Comparison of ENCODE assay signal across 1 cellular context in the genomic region with DNA sequence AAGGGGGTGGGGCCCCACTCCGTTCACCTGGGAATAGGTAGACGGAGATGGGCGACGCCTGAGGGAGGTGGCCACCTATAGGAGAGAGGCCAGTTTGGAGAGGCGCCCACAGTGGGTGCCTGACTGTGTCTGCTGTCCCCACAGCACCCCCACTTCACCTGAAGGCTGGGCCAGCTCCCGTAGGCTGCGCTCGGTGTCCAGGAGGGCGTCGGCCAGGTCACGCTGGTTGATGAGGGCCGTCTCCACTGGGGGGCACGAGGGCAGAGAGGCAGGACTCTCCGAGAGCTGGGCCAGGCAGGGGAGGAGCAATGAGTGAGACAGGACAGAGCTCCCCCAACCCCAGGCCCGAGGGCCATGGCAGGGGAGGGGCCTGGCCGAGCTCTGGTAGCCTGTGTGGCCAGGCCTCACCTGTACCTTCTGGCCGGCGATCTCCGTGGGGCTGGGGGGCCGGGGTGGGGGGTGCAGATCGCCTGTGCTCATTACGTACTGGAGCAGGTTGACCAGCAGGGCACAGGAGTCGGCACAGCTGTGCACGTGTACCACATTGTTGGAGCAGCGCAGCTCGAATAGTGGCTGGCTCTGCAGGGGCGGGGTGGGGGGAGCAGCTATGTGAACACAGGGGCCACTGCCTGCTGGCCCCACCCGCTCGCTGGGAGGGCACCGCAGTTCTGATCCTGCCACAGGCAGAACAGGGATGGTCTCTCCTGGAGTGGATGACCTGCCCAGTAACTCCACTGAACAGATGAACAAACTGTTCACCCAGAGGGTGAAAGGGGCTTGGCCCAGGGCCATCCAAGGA.
A peak's percentile ranks its signal among the peaks of the same experiment; 100 is the strongest.
TF ChIP-seq lines count a peak whose summit lies in the region.

No MANE protein-coding gene starts in this region.

TF ChIP-seq in HepG2, 621 proteins besides CTCF, POLR2A, EP300 and RAD21:
- no peak for TF ChIP-seq U2AF2 (IDR thresholded peaks at IDR 0.05; ENCODE audit: low read depth, low read length)
- no peak for TF ChIP-seq PTBP1 (IDR thresholded peaks at IDR 0.05; ENCODE audit: low read depth, low read length, poor library complexity, severe bottlenecking)
- TF ChIP-seq, protein P1, sequence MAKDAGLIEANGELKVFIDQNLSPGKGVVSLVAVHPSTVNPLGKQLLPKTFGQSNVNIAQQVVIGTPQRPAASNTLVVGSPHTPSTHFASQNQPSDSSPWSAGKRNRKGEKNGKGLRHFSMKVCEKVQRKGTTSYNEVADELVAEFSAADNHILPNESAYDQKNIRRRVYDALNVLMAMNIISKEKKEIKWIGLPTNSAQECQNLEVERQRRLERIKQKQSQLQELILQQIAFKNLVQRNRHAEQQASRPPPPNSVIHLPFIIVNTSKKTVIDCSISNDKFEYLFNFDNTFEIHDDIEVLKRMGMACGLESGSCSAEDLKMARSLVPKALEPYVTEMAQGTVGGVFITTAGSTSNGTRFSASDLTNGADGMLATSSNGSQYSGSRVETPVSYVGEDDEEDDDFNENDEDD (CRISPR knock-in tag; IDR thresholded peaks at IDR 0.05; ENCODE audit: borderline replicate concordance): no peak
- TF ChIP-seq RBM39 (IDR thresholded peaks at IDR 0.05; ENCODE audit: low read depth, low read length, poor library complexity, severe bottlenecking): no peak
- 0 out of 2 replicates have a peak, but pooled peaks have one; percentile 46 for TF ChIP-seq RBFOX2 (IDR thresholded peaks at IDR 0.05; ENCODE audit: low read depth, low read length)
- TF ChIP-seq, protein P2, sequence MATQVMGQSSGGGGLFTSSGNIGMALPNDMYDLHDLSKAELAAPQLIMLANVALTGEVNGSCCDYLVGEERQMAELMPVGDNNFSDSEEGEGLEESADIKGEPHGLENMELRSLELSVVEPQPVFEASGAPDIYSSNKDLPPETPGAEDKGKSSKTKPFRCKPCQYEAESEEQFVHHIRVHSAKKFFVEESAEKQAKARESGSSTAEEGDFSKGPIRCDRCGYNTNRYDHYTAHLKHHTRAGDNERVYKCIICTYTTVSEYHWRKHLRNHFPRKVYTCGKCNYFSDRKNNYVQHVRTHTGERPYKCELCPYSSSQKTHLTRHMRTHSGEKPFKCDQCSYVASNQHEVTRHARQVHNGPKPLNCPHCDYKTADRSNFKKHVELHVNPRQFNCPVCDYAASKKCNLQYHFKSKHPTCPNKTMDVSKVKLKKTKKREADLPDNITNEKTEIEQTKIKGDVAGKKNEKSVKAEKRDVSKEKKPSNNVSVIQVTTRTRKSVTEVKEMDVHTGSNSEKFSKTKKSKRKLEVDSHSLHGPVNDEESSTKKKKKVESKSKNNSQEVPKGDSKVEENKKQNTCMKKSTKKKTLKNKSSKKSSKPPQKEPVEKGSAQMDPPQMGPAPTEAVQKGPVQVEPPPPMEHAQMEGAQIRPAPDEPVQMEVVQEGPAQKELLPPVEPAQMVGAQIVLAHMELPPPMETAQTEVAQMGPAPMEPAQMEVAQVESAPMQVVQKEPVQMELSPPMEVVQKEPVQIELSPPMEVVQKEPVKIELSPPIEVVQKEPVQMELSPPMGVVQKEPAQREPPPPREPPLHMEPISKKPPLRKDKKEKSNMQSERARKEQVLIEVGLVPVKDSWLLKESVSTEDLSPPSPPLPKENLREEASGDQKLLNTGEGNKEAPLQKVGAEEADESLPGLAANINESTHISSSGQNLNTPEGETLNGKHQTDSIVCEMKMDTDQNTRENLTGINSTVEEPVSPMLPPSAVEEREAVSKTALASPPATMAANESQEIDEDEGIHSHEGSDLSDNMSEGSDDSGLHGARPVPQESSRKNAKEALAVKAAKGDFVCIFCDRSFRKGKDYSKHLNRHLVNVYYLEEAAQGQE (IDR thresholded peaks at IDR 0.05; ENCODE audit: borderline replicate concordance in 1 of 2, low read depth in 1 of 2, low read length in 2 of 2): no peak
- TF ChIP-seq, protein P3, sequence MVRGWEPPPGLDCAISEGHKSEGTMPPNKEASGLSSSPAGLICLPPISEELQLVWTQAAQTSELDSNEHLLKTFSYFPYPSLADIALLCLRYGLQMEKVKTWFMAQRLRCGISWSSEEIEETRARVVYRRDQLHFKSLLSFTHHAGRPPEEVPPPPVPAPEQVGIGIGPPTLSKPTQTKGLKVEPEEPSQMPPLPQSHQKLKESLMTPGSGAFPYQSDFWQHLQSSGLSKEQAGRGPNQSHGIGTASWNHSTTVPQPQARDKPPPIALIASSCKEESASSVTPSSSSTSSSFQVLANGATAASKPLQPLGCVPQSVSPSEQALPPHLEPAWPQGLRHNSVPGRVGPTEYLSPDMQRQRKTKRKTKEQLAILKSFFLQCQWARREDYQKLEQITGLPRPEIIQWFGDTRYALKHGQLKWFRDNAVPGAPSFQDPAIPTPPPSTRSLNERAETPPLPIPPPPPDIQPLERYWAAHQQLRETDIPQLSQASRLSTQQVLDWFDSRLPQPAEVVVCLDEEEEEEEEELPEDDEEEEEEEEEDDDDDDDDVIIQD (CRISPR knock-in tag; IDR thresholded peaks at IDR 0.05; ENCODE audit: low read depth): no peak
